19 cellular contexts compared by ENCODE assay signal in the genomic region with DNA sequence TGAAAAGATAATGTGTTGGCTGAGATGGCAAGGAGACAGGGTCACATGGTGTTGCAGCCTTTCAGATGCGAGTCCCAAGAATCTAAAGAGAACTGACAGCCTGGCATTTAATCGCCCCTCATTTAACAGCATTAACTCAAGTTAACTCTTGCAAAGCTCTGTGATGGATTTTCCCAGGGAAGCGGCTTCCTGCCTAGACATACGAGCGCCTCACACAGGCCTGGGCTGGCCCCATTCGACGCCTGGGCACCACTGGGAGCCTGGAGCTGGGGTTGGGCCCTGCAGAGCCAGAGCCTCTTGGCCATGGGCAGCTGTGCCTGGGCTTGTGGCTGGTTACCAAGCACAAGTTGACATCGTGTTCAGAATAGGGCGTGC.
DNase-seq lines count a peak whose midpoint lies in the region; ATAC-seq and TF ChIP-seq lines count a peak whose summit lies in the region.
"Had no signal": no experiment of that assay in that cellular context is flagged by ENCODE, and none has a peak within 500 bp of the region (broad histone marks: within the 10 kb centered on the region; RNA-seq: fewer than 3 reads in every experiment).

No MANE protein-coding gene starts in this region.

- no peaks in the 10 kb centered on the region for H3K27me3 ChIP-seq in A673 (replicated peaks; ENCODE audit: insufficient read depth, low read depth, low read length, poor library complexity)
- no peaks in the 10 kb centered on the region for H3K27me3 ChIP-seq in MM.1S (replicated peaks; ENCODE audit: insufficient read depth, low read length)
- H3K27me3 ChIP-seq in prostate gland (replicated peaks; ENCODE audit: insufficient read depth), result no peaks in the 10 kb centered on the region
- H3K27me3 ChIP-seq: sigmoid colon had no signal

- H4K20me1 ChIP-seq in MM.1S (ENCODE audit: insufficient read depth, low read length), result no peaks in the 10 kb centered on the region

- H3K4me3 Mint-ChIP-seq in chondrocyte (ENCODE audit: unreplicated experiment) (no peak overlapping the region), nephron (no peak overlapping the region)
- H3K4me3 Mint-ChIP-seq: activated naive CD8-positive, alpha-beta T cell treated with anti-CD3 and anti-CD28 coated beads for 36 hours; CD4-positive, CD25-positive, alpha-beta regulatory T cell had no signal

- H3K36me3 Mint-ChIP-seq in chondrocyte (ENCODE audit: low read depth) (no peaks in the 10 kb centered on the region), nephron (ENCODE audit: low read depth) (no peaks in the 10 kb centered on the region)

- H3K4me1 Mint-ChIP-seq in chondrocyte (ENCODE audit: low read depth) (peaks cover 88% of the 10 kb centered on the region), nephron (peaks cover 50% of the 10 kb centered on the region)
- H3K4me1 Mint-ChIP-seq: activated naive CD8-positive, alpha-beta T cell treated with anti-CD3 and anti-CD28 coated beads for 36 hours had no signal

- WGBS in prostate gland, result 52% methylated on average over 9 of the region's 9 CpGs

- H3K27ac ChIP-seq in A673 (ENCODE audit: low read depth, low read length, poor library complexity, severe bottlenecking), result no peak overlapping the region
- H3K27ac ChIP-seq in MM.1S (ENCODE audit: low read length), result peak overlapping the region; percentile 97; the same call in 1 of the 2 replicates
- H3K27ac ChIP-seq in prostate gland, result no peak overlapping the region

- H3K4me3 ChIP-seq in A673 (ENCODE audit: low read depth, low read length, poor library complexity, severe bottlenecking), result no peak overlapping the region
- H3K4me3 ChIP-seq in MM.1S (ENCODE audit: low read length), result no peak overlapping the region
- H3K4me3 ChIP-seq in prostate gland, result no peak overlapping the region
- H3K4me3 ChIP-seq: sigmoid colon had no signal

- no peak for TF ChIP-seq POLR2A in prostate gland (IDR thresholded peaks at IDR 0.05)

- CTCF ChIA-PET in A673 (lab: Charles Lee), result no interaction called here

- H3K9ac ChIP-seq in MM.1S (ENCODE audit: low read length), result no peak overlapping the region

- peak overlapping the region; percentile 87 for H3K27ac Mint-ChIP-seq in chondrocyte (ENCODE audit: unreplicated experiment)
- peak overlapping the region; percentile 27 to 66 (median 58) for H3K27ac Mint-ChIP-seq in nephron
- H3K27ac Mint-ChIP-seq: activated naive CD8-positive, alpha-beta T cell treated with anti-CD3 and anti-CD28 coated beads for 36 hours; activated T-helper 2 cell treated with anti-CD3 and anti-CD28 coated beads, Interferon-gamma antibody, Interleukin-2, Interleukin-4, amounts not matched to agents 10 μg/mL and 5 μg/mL and 100 μg/mL, durations not matched to agents 14 hours and 24 hours and 36 hours; CD4-positive, CD25-positive, alpha-beta regulatory T cell had no signal

- no peak for ATAC-seq in GM18519 (IDR thresholded peaks at IDR 0.05; ENCODE audit: low FRiP score, unreplicated experiment)

- POLR2A ChIA-PET in A673 (lab: Charles Lee; ENCODE audit: low non-redundant PET), result no interaction called here

- H2AFZ ChIP-seq in MM.1S (ENCODE audit: low read length), result no peak overlapping the region

- no peaks in the 10 kb centered on the region for H3K4me1 ChIP-seq in A673 (ENCODE audit: insufficient read depth, low read length, poor library complexity, severe bottlenecking)
- H3K4me1 ChIP-seq in MM.1S (ENCODE audit: low read length), result peaks cover 84% of the 10 kb centered on the region
- no peaks in the 10 kb centered on the region for H3K4me1 ChIP-seq in prostate gland (replicated peaks)

- H3K79me2 ChIP-seq in MM.1S (ENCODE audit: low read length), result no peaks in the 10 kb centered on the region

- H3K9me3 Mint-ChIP-seq in chondrocyte (ENCODE audit: low read depth) (no peaks in the 10 kb centered on the region), nephron (no peaks in the 10 kb centered on the region)
- H3K9me3 Mint-ChIP-seq: activated naive CD8-positive, alpha-beta T cell treated with anti-CD3 and anti-CD28 coated beads for 36 hours; activated T-helper 2 cell treated with anti-CD3 and anti-CD28 coated beads, Interferon-gamma antibody, Interleukin-2, Interleukin-4, amounts not matched to agents 10 μg/mL and 5 μg/mL and 100 μg/mL, durations not matched to agents 14 hours and 24 hours and 36 hours; CD4-positive, CD25-positive, alpha-beta regulatory T cell had no signal

- H3K9me2 ChIP-seq in MM.1S (replicated peaks; ENCODE audit: insufficient read depth, low read length), result no peaks in the 10 kb centered on the region

- no peak for TF ChIP-seq CTCF in A673 (conservative IDR thresholded peaks at IDR 0.05; ENCODE audit: low read depth, low read length)
- no peak for TF ChIP-seq CTCF in MM.1S (IDR thresholded peaks at IDR 0.05; ENCODE audit: low read length)
- no peak for TF ChIP-seq CTCF in chondrocyte (IDR thresholded peaks at IDR 0.05)
- no peak for TF ChIP-seq CTCF in nephron (IDR thresholded peaks at IDR 0.05; ENCODE audit: unreplicated experiment in 3 of 3)
- TF ChIP-seq CTCF in prostate gland (IDR thresholded peaks at IDR 0.05), result no peak

- H3K9me3 ChIP-seq in A673 (ENCODE audit: low read depth, low read length, poor library complexity, severe bottlenecking), result no peaks in the 10 kb centered on the region
- no peaks in the 10 kb centered on the region for H3K9me3 ChIP-seq in MM.1S (replicated peaks; ENCODE audit: insufficient read depth, low read length)
- no peaks in the 10 kb centered on the region for H3K9me3 ChIP-seq in prostate gland
- H3K9me3 ChIP-seq: sigmoid colon had no signal

- H3K27me3 Mint-ChIP-seq in chondrocyte (ENCODE audit: low read depth) (no peaks in the 10 kb centered on the region), nephron (ENCODE audit: low read depth) (peaks cover 16% of the 10 kb centered on the region)
- H3K27me3 Mint-ChIP-seq: activated naive CD8-positive, alpha-beta T cell treated with anti-CD3 and anti-CD28 coated beads for 36 hours; CD4-positive, CD25-positive, alpha-beta regulatory T cell had no signal

- BruUV-seq in A673 (replicated peaks; lab: Mats Ljungman, UMichigan), result no TSS peak

- H3K4me2 ChIP-seq in MM.1S (ENCODE audit: low read depth, low read length), result no peak overlapping the region

- intact Hi-C loops in A673 (cut with micrococcal nuclease; ENCODE audit: unreplicated experiment) (no loop called here), prostate gland (cut with DNase I) (no loop called here)

- DNase-seq in A673 (ENCODE audit: low spot score), result peak; percentile 6
- DNase-seq in MM.1S, result no peak
- peak; percentile 74 for DNase-seq in chondrocyte (ENCODE audit: low spot score)
- DNase-seq in activated CD8-positive, alpha-beta memory T cell treated with anti-CD3 and anti-CD28 coated beads for 24 hours, result no peak
- no peak for DNase-seq in NCI-H128 (lab: John Stamatoyannopoulos, UW; ENCODE audit: unreplicated experiment)
- DNase-seq in prostate gland (ENCODE audit: low spot score), result no peak
- DNase-seq: activated CD4-positive, alpha-beta T cell treated with anti-CD3 and anti-CD28 coated beads for 4 hours; activated naive CD8-positive, alpha-beta T cell treated with anti-CD3 and anti-CD28 coated beads for 36 hours; CD4-positive, CD25-positive, alpha-beta regulatory T cell; effector memory CD4-positive, alpha-beta T cell; Karpas-422; NCI-H1048; NCI-H2081; NCI-H526 treated with DMSO at 0.1 percent for 48 hours; SHP77; sigmoid colon had no signal

- peaks cover 48% of the 10 kb centered on the region for H3F3A ChIP-seq in MM.1S (ENCODE audit: insufficient read depth, low read length)

- H3K36me3 ChIP-seq in A673 (ENCODE audit: insufficient read depth, low read length, poor library complexity, severe bottlenecking) (no peaks in the 10 kb centered on the region), MM.1S (replicated peaks; ENCODE audit: insufficient read depth, low read length) (no peaks in the 10 kb centered on the region), prostate gland (no peaks in the 10 kb centered on the region)
- H3K36me3 ChIP-seq: sigmoid colon had no signal

Comparison
In these comparisons a context has a peak if more than half of its experiments do, and no peak if none do; other contexts are left out.
1. DNase-seq: peak in A673 (single experiment) and chondrocyte (single experiment); none in MM.1S (single experiment), activated CD8-positive, alpha-beta memory T cell treated with anti-CD3 and anti-CD28 coated beads for 24 hours (single experiment), NCI-H128 (single experiment) and prostate gland (single experiment).